Comparison of ENCODE assay signal across 22 cellular contexts in the genomic region with DNA sequence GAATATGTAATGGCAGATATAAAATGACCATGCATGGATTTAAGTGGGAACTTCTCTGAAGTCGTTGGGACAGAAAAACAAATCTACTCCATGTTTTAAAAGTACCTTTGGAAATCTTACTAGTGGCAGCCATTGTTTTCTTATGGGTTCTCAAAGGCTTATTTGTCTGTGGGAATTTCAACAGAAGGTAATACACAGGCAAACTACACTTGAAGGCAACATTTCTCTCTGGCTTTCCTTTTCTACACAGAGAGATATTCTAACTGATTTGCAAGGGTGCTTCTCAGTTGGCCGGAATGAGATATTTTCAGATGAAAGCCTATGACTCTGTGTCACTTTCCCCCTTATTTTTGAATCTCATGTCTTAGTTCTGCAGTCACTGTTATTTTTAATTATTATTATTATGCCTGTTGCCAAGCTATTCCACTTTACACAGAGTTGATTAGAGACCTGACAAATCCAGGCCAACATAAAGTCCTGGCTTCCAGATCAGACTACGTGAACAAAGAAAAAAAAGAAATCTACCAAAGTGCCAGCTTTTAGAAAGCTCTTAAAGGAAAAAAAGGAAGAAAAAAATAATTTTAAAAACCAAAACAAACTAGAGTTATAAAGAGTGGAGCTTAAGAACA. TPM values are rescaled to one million over a fixed set of nuclear protein-coding genes. Genes with fewer than 3 reads are reported as not detected.
A peak's percentile ranks its signal among the peaks of the same experiment; 100 is the strongest.
DNase-seq lines count a peak whose midpoint lies in the region; ATAC-seq and TF ChIP-seq lines count a peak whose summit lies in the region.
"Had no signal": no experiment of that assay in that cellular context is flagged by ENCODE, and none has a peak within 500 bp of the region (broad histone marks: within the 10 kb centered on the region; RNA-seq: fewer than 3 reads in every experiment).

No MANE protein-coding gene starts in this region.

- H2AFZ ChIP-seq in OCI-LY1 (ENCODE audit: low read length) (peak overlapping the region; percentile 36), SK-N-SH (ENCODE audit: low read depth) (no peak overlapping the region)

- H3K9me3 ChIP-seq in OCI-LY1 (ENCODE audit: low read length) = no peaks in the 10 kb centered on the region
- no peaks in the 10 kb centered on the region for H3K9me3 ChIP-seq in left ventricle myocardium inferior (replicated peaks)
- no peaks in the 10 kb centered on the region for H3K9me3 ChIP-seq in SK-N-SH
- H3K9me3 ChIP-seq: MG63, stomach had no signal

- peaks cover 51% of the 10 kb centered on the region for H3K4me1 Mint-ChIP-seq in activated T-cell treated with anti-CD3 and anti-CD28 coated beads, Interleukin-2, amount 50 U/mL, for 72 hours (ENCODE audit: low read depth)
- H3K4me1 Mint-ChIP-seq in activated T-cell treated with anti-CD3 and anti-CD28 coated beads, Interleukin-2, amount 50 U/mL, for 4 hours (ENCODE audit: low read depth) = peaks cover 23% of the 10 kb centered on the region
- H3K4me1 Mint-ChIP-seq in stimulated activated memory B cell treated with anti-CD40 and anti-IgM and Interleukin-4, amounts not matched to agents 10 μg/mL and 1 μg/mL and 100 μg/mL, for 72 hours = no peaks in the 10 kb centered on the region

- H3K36me3 ChIP-seq in OCI-LY1 (ENCODE audit: insufficient read depth, low read length) (no peaks in the 10 kb centered on the region), left ventricle myocardium inferior (no peaks in the 10 kb centered on the region), SK-N-SH (replicated peaks in 1 of 2; ENCODE audit: control insufficient read depth in 1 of 2, insufficient read depth in 2 of 2, low read length in 1 of 2) (no peaks in the 10 kb centered on the region)
- H3K36me3 ChIP-seq: MG63, stomach had no signal

- H3K4me3 Mint-ChIP-seq in activated T-cell treated with anti-CD3 and anti-CD28 coated beads, Interleukin-2, amount 50 U/mL, for 72 hours = no peak overlapping the region
- H3K4me3 Mint-ChIP-seq in activated T-cell treated with anti-CD3 and anti-CD28 coated beads, Interleukin-2, amount 50 U/mL, for 4 hours = no peak overlapping the region
- no peak overlapping the region for H3K4me3 Mint-ChIP-seq in stimulated activated memory B cell treated with anti-CD40 and anti-IgM and Interleukin-4, amounts not matched to agents 10 μg/mL and 1 μg/mL and 100 μg/mL, for 72 hours

- CTCF ChIA-PET in SK-N-SH (lab: Yijun Ruan, JAX) = interaction anchor here (0.6 to 3.3 kb wide), 6 partner anchors 44 to 534 kb away, joined by 3 to 17 read pairs (median 3); partner anchors contain the start of genes CALCB and PDE3B

- H3K4me1 ChIP-seq in OCI-LY1 (ENCODE audit: insufficient read depth, low read length, severe bottlenecking) = peaks cover 55% of the 10 kb centered on the region
- peaks cover 52% of the 10 kb centered on the region for H3K4me1 ChIP-seq in left ventricle myocardium inferior
- peaks cover 0 to 5% of the 10 kb centered on the region in 2 experiments; a peak in 1 of 4 replicates for H3K4me1 ChIP-seq in SK-N-SH (ENCODE audit: control insufficient read depth in 1 of 2, insufficient read depth in 2 of 2, low read depth in 1 of 2, low read length in 1 of 2)

- no peak for TF ChIP-seq RAD21 in SK-N-SH (IDR thresholded peaks at IDR 0.05; ENCODE audit: low read length)

- WGBS in SK-N-SH (ENCODE audit: low lambda C conversion rate) = 72% methylated on average over 3 of the region's 3 CpGs

- H3K9ac ChIP-seq in OCI-LY1 (ENCODE audit: low read length) (peak overlapping the region; percentile 15; the same call in 1 of the 2 replicates), SK-N-SH (no peak overlapping the region)

- intact Hi-C loops in left ventricle myocardium inferior (cut with micrococcal nuclease) = no loop called here

- H3K9me2 ChIP-seq in OCI-LY1 (ENCODE audit: low read depth, low read length) = no peaks in the 10 kb centered on the region
- H3K9me2 ChIP-seq in SK-N-SH = no peaks in the 10 kb centered on the region

- peak overlapping the region; percentile 18 for H3K27ac Mint-ChIP-seq in activated T-cell treated with anti-CD3 and anti-CD28 coated beads, Interleukin-2, amount 50 U/mL, for 72 hours
- peak overlapping the region; percentile 2 for H3K27ac Mint-ChIP-seq in stimulated activated memory B cell treated with anti-CD40 and anti-IgM and Interleukin-4, amounts not matched to agents 10 μg/mL and 1 μg/mL and 100 μg/mL, for 72 hours

- peaks cover 2% of the 10 kb centered on the region in 2 donors for H3K36me3 Mint-ChIP-seq in activated T-cell treated with anti-CD3 and anti-CD28 coated beads, Interleukin-2, amount 50 U/mL, for 72 hours (ENCODE audit: insufficient read depth in 2 of 2)
- H3K36me3 Mint-ChIP-seq in activated T-cell treated with anti-CD3 and anti-CD28 coated beads, Interleukin-2, amount 50 U/mL, for 4 hours (ENCODE audit: insufficient read depth) = no peaks in the 10 kb centered on the region
- no peaks in the 10 kb centered on the region for H3K36me3 Mint-ChIP-seq in stimulated activated memory B cell treated with anti-CD40 and anti-IgM and Interleukin-4, amounts not matched to agents 10 μg/mL and 1 μg/mL and 100 μg/mL, for 72 hours

- H4K20me1 ChIP-seq in OCI-LY1 (ENCODE audit: insufficient read depth, low read length) (no peaks in the 10 kb centered on the region), SK-N-SH (ENCODE audit: insufficient read depth) (no peaks in the 10 kb centered on the region)

- H3F3A ChIP-seq in OCI-LY1 (ENCODE audit: insufficient read depth, low read length) (no peaks in the 10 kb centered on the region), SK-N-SH (replicated peaks; ENCODE audit: insufficient read depth) (no peaks in the 10 kb centered on the region)

- H3K9me3 Mint-ChIP-seq in activated T-cell treated with anti-CD3 and anti-CD28 coated beads, Interleukin-2, amount 50 U/mL, for 72 hours = no peaks in the 10 kb centered on the region
- H3K9me3 Mint-ChIP-seq in activated T-cell treated with anti-CD3 and anti-CD28 coated beads, Interleukin-2, amount 50 U/mL, for 4 hours = no peaks in the 10 kb centered on the region
- no peaks in the 10 kb centered on the region for H3K9me3 Mint-ChIP-seq in stimulated activated memory B cell treated with anti-CD40 and anti-IgM and Interleukin-4, amounts not matched to agents 10 μg/mL and 1 μg/mL and 100 μg/mL, for 72 hours

- no peaks in the 10 kb centered on the region for H3K27me3 Mint-ChIP-seq in activated T-cell treated with anti-CD3 and anti-CD28 coated beads, Interleukin-2, amount 50 U/mL, for 72 hours (ENCODE audit: low read depth)
- H3K27me3 Mint-ChIP-seq in activated T-cell treated with anti-CD3 and anti-CD28 coated beads, Interleukin-2, amount 50 U/mL, for 4 hours (ENCODE audit: low read depth) = no peaks in the 10 kb centered on the region
- H3K27me3 Mint-ChIP-seq in stimulated activated memory B cell treated with anti-CD40 and anti-IgM and Interleukin-4, amounts not matched to agents 10 μg/mL and 1 μg/mL and 100 μg/mL, for 72 hours = no peaks in the 10 kb centered on the region

- no peak for ATAC-seq in activated T-cell treated with anti-CD3 and anti-CD28 coated beads, Interleukin-2, amount 50 U/mL, for 72 hours (replicated peaks in 1 of 2)
- no peak for ATAC-seq in activated T-cell treated with anti-CD3 and anti-CD28 coated beads, Interleukin-2, amount 50 U/mL, for 4 hours
- ATAC-seq in stimulated activated memory B cell treated with anti-CD40 and anti-IgM and Interleukin-4, amounts not matched to agents 10 μg/mL and 1 μg/mL and 100 μg/mL, for 72 hours = no peak
- no peak for ATAC-seq in GM19452 (IDR thresholded peaks at IDR 0.05; ENCODE audit: unreplicated experiment)
- no peak for ATAC-seq in GM18511 (IDR thresholded peaks at IDR 0.05; ENCODE audit: unreplicated experiment)

- H3K4me3 ChIP-seq in OCI-LY1 (ENCODE audit: low read depth, low read length, poor library complexity, severe bottlenecking) (no peak overlapping the region), left ventricle myocardium inferior (no peak overlapping the region), SK-N-SH (ENCODE audit: low read depth in 2 of 2, low read length in 1 of 2) (no peak overlapping the region)
- H3K4me3 ChIP-seq: dorsolateral prefrontal cortex, MG63, stomach had no signal

- TF ChIP-seq CTCF in OCI-LY1 (IDR thresholded peaks at IDR 0.05; ENCODE audit: low read length) (no peak), left ventricle myocardium inferior (IDR thresholded peaks at IDR 0.05; ENCODE audit: borderline replicate concordance) (no peak), SK-N-SH (IDR thresholded peaks at IDR 0.05) (no peak)

- H3K27me3 ChIP-seq in OCI-LY1 (ENCODE audit: insufficient read depth, low read length) (no peaks in the 10 kb centered on the region), left ventricle myocardium inferior (ENCODE audit: low read depth) (no peaks in the 10 kb centered on the region), SK-N-SH (ENCODE audit: insufficient read depth) (no peaks in the 10 kb centered on the region)
- H3K27me3 ChIP-seq: dorsolateral prefrontal cortex, MG63, stomach had no signal

- TF ChIP-seq EP300 in SK-N-SH (IDR thresholded peaks at IDR 0.05; ENCODE audit: borderline replicate concordance in 1 of 2, low read depth in 1 of 2, low read length in 1 of 2) = no peak

- H3K79me2 ChIP-seq in OCI-LY1 (ENCODE audit: insufficient read depth, low read length) (no peaks in the 10 kb centered on the region), SK-N-SH (ENCODE audit: insufficient read depth) (no peaks in the 10 kb centered on the region)

- DNase-seq in activated T-cell treated with anti-CD3 and anti-CD28 coated beads, Interleukin-2, amount 50 U/mL, for 72 hours = no peak
- DNase-seq in activated T-cell treated with anti-CD3 and anti-CD28 coated beads, Interleukin-2, amount 50 U/mL, for 4 hours = no peak
- DNase-seq in left ventricle myocardium inferior = no peak
- DNase-seq in SK-N-SH = no peak
- DNase-seq: activated CD4-positive, CD25-positive, alpha-beta regulatory T cell treated with anti-CD3 and anti-CD28 coated beads, Interleukin-2, amount 50 U/mL, for 72 hours; AML-193; COR-L47; DMS79 treated with DMSO at 0.1 percent for 48 hours; GOT3; KBM-7; kidney glomerular epithelial cell; mesenchymal stem cell; MG63; NCI-H1417; NCI-H2081 treated with DMSO at 0.1 percent for 48 hours; nucleus accumbens; stomach had no signal

- peak overlapping the region; percentile 7; the same call in 1 of the 2 replicates for H3K4me2 ChIP-seq in OCI-LY1 (ENCODE audit: low read length)
- H3K4me2 ChIP-seq in SK-N-SH = no peak overlapping the region

- POLR2A ChIA-PET in SK-N-SH (lab: Yijun Ruan, JAX) = no interaction called here

- H3K27ac ChIP-seq in OCI-LY1 (ENCODE audit: low read depth, low read length, poor library complexity, severe bottlenecking) (peak overlapping the region; percentile 76), left ventricle myocardium inferior (replicated peaks) (peak overlapping the region; percentile 76), SK-N-SH (ENCODE audit: low read depth in 2 of 2, low read length in 1 of 2) (no peak overlapping the region)

RNA-seq across cellular contexts. Expression of gene PSMA1, which starts 18.9 kb away (rescaled TPM):
- total RNA-seq in activated T-cell treated with anti-CD3 and anti-CD28 coated beads, Interleukin-2, amount 50 U/mL, for 72 hours = 100 to 1,000 TPM; 248 to 268 TPM
- total RNA-seq in activated T-cell treated with anti-CD3 and anti-CD28 coated beads, Interleukin-2, amount 50 U/mL, for 4 hours = 100 to 1,000 TPM; 371 to 419 (median 397) TPM
- 128 TPM for total RNA-seq in left ventricle myocardium inferior
- 166 and 226 TPM in 2 replicates for polyA plus RNA-seq in SK-N-SH (2012; rRNA removed)
- 185 and 231 TPM in 2 replicates for polyA plus RNA-seq in SK-N-SH (2012; cell fraction: cytosol; rRNA removed)
- polyA plus RNA-seq in SK-N-SH (2012; cell fraction: nucleus; rRNA removed) = 287 and 471 TPM in 2 replicates

RNA-seq across cellular contexts. Expression of gene COPB1, which starts 39.4 kb away (rescaled TPM):
- total RNA-seq in activated T-cell treated with anti-CD3 and anti-CD28 coated beads, Interleukin-2, amount 50 U/mL, for 72 hours = 100 to 1,000 TPM; 136 to 144 TPM
- 100 to 1,000 TPM; 102 to 123 (median 104) TPM for total RNA-seq in activated T-cell treated with anti-CD3 and anti-CD28 coated beads, Interleukin-2, amount 50 U/mL, for 4 hours
- total RNA-seq in left ventricle myocardium inferior = 45.8 TPM
- 81.0 and 96.2 TPM in 2 replicates for polyA plus RNA-seq in SK-N-SH (2012; rRNA removed)
- polyA plus RNA-seq in SK-N-SH (2012; cell fraction: cytosol; rRNA removed) = 103 and 108 TPM in 2 replicates
- 63.8 and 109 TPM in 2 replicates for polyA plus RNA-seq in SK-N-SH (2012; cell fraction: nucleus; rRNA removed)

Comparison
In these comparisons a context has a peak if more than half of its experiments do, and no peak if none do; other contexts are left out.
1. H3K27ac ChIP-seq: peak in OCI-LY1 (single experiment) and left ventricle myocardium inferior (single experiment); none in SK-N-SH (0 of 2).